Comparison of ENCODE assay signal across 8 cellular contexts in genomic region chr19:11422163-11423068, GRCh38. TPM values are rescaled to one million over a fixed set of nuclear protein-coding genes. Genes with fewer than 3 reads are reported as not detected.
DNase-seq lines count a peak whose midpoint lies in the region; ATAC-seq and TF ChIP-seq lines count a peak whose summit lies in the region.

No MANE protein-coding gene starts in this region.

- H3K9me3 Mint-ChIP-seq in T-helper 1 cell treated with Interleukin-12 subunit alpha and Interleukin-12 subunit beta and Interleukin-4 antibody, amounts not matched to agents 30 μg/mL and 1 μg/mL, for 36 hours = no peaks in the 10 kb centered on the region

- peaks cover 25% of the 10 kb centered on the region for H3K4me1 Mint-ChIP-seq in T-helper 1 cell treated with Interleukin-12 subunit alpha and Interleukin-12 subunit beta and Interleukin-4 antibody, amounts not matched to agents 30 μg/mL and 1 μg/mL, for 36 hours (ENCODE audit: low read depth)

- peak overlapping the region; percentile 76 for H3K4me3 Mint-ChIP-seq in T-helper 1 cell treated with Interleukin-12 subunit alpha and Interleukin-12 subunit beta and Interleukin-4 antibody, amounts not matched to agents 30 μg/mL and 1 μg/mL, for 36 hours

- H3K36me3 ChIP-seq in adrenal gland (replicated peaks in 1 of 2) (no peaks in the 10 kb centered on the region), iPS DF 6.9 (ENCODE audit: control insufficient read depth, insufficient read depth, low read length) (no peaks in the 10 kb centered on the region; the same call in 1 of the 2 replicates), spleen (no peaks in the 10 kb centered on the region)

- peaks cover 10 to 35% of the 10 kb centered on the region in 2 donors for H3K4me1 ChIP-seq in adrenal gland (replicated peaks in 1 of 2)
- peaks cover 5% of the 10 kb centered on the region for H3K4me1 ChIP-seq in iPS DF 6.9 (ENCODE audit: control insufficient read depth, insufficient read depth, low read length)
- H3K4me1 ChIP-seq in spleen = peaks cover 28 to 65% (median 57%) of the 10 kb centered on the region in 6 donors

- no peak for TF ChIP-seq POLR2A in adrenal gland (IDR thresholded peaks at IDR 0.05)
- TF ChIP-seq POLR2A in spleen (IDR thresholded peaks at IDR 0.05) = no peak

- 39 to 71% (median 52%) methylated on average over 15 to 56 of the region's 56 CpGs for WGBS in adrenal gland, 4 donors
- no CpG with 5 or more reads among the region's 56 CpGs for WGBS in iPS DF 6.9 (ENCODE audit: insufficient coverage, insufficient read length)
- WGBS in spleen, 5 donors = 4 to 10% (median 4%) methylated on average over 23 to 56 of the region's 56 CpGs

- no peaks in the 10 kb centered on the region for H3K9me3 ChIP-seq in adrenal gland (replicated peaks in 1 of 3)
- no peaks in the 10 kb centered on the region for H3K9me3 ChIP-seq in iPS DF 6.9 (ENCODE audit: control insufficient read depth, insufficient read depth, low read length)
- H3K9me3 ChIP-seq in spleen = no peaks in the 10 kb centered on the region

- intact Hi-C loops in adrenal gland (cut with DNase I) (no loop called here), spleen (cut with DNase I; ENCODE audit: low total_unique reads) (no loop called here)

- H3K27ac Mint-ChIP-seq in T-helper 1 cell treated with Interleukin-12 subunit alpha and Interleukin-12 subunit beta and Interleukin-4 antibody, amounts not matched to agents 30 μg/mL and 1 μg/mL, for 36 hours = no peak overlapping the region

- TF ChIP-seq CTCF in adrenal gland (IDR thresholded peaks at IDR 0.05) = no peak
- no peak for TF ChIP-seq CTCF in spleen (IDR thresholded peaks at IDR 0.05 in 8 of 11, conservative IDR thresholded peaks at IDR 0.05 in 3 of 11)

- H3K27me3 ChIP-seq in adrenal gland (no peaks in the 10 kb centered on the region), iPS DF 6.9 (ENCODE audit: control insufficient read depth, insufficient read depth, low read length) (no peaks in the 10 kb centered on the region), spleen (replicated peaks in 1 of 7) (peaks cover 0 to 70% (median 59%) of the 10 kb centered on the region in 7 donors)

- DNase-seq in Daoy (ENCODE audit: low read depth) (peak; percentile 77), adrenal gland (peak; percentile 68 to 92 (median 79)), iPS DF 6.9 (ENCODE audit: low read depth, low spot score) (peak; percentile 95), spleen (peak; percentile 96), GDM1 (lab: John Stamatoyannopoulos, UW) (no peak)

- H3K27ac ChIP-seq in adrenal gland (peak overlapping the region in 4 of 5 donors; percentile 58 to 87 (median 80)), iPS DF 6.9 (ENCODE audit: low read length) (no peak overlapping the region), spleen (peak overlapping the region in 5 of 8 donors; percentile 36 to 86 (median 84))

- ATAC-seq in HG02798 (IDR thresholded peaks at IDR 0.05; ENCODE audit: poor library complexity, unreplicated experiment) (peak; percentile 61), HG03520 (IDR thresholded peaks at IDR 0.05; ENCODE audit: unreplicated experiment) (no peak)

- H3K4me3 ChIP-seq in adrenal gland = peak overlapping the region in 1 of 4 donors; percentile 54
- peak overlapping the region; percentile 38; the same call in 1 of the 2 replicates for H3K4me3 ChIP-seq in iPS DF 6.9 (ENCODE audit: low read length)
- H3K4me3 ChIP-seq in spleen = peak overlapping the region; percentile 6 to 69 (median 33)

- peaks cover 63% of the 10 kb centered on the region for H3K27me3 Mint-ChIP-seq in T-helper 1 cell treated with Interleukin-12 subunit alpha and Interleukin-12 subunit beta and Interleukin-4 antibody, amounts not matched to agents 30 μg/mL and 1 μg/mL, for 36 hours (ENCODE audit: low read depth)

- no peaks in the 10 kb centered on the region for H3K36me3 Mint-ChIP-seq in T-helper 1 cell treated with Interleukin-12 subunit alpha and Interleukin-12 subunit beta and Interleukin-4 antibody, amounts not matched to agents 30 μg/mL and 1 μg/mL, for 36 hours (ENCODE audit: low read depth)

RNA-seq across cellular contexts. Expression of gene RGL3, which starts 3.3 kb away (rescaled TPM):
- not detected in 2 replicates for total RNA-seq in Daoy (2014; rRNA removed; shearing (Covaris generic))
- total RNA-seq in adrenal gland (10 to 100 TPM; 10.3 to 63.9 (median 36.1) TPM), spleen (10 to 100 TPM; 17.9 to 57.7 (median 37.8) TPM)
- polyA plus RNA-seq in adrenal gland (100 to 1,000 TPM in 1 of 3 donors, 10 to 100 TPM in 2; 24.2 to 207 (median 64.1) TPM), spleen (10 to 100 TPM in 2 of 3 donors, 1 to 10 TPM in 1; 5.1 to 16.4 (median 11.2) TPM)

RNA-seq across cellular contexts. Expression of gene ODAD3, which starts 12.5 kb away (rescaled TPM):
- not detected in 2 replicates for total RNA-seq in Daoy (2014; rRNA removed; shearing (Covaris generic))
- 1 to 10 TPM in 7 of 8 donors, under 1 TPM in 1; 0.69 to 4.7 (median 2.3) TPM for total RNA-seq in adrenal gland
- polyA plus RNA-seq in adrenal gland = 1 to 10 TPM; 3.1 to 7.9 (median 4.8) TPM
- total RNA-seq in spleen = 1 to 10 TPM in 3 of 7 donors, under 1 TPM in 4; 0.23 to 2.3 (median 0.85) TPM
- 1 to 10 TPM in 2 of 3 donors, under 1 TPM in 1; 0.59 to 2.1 (median 1.7) TPM for polyA plus RNA-seq in spleen

RNA-seq across cellular contexts. Expression of gene PRKCSH, which starts 13.0 kb away (rescaled TPM):
- total RNA-seq in Daoy (2014; rRNA removed; shearing (Covaris generic)) = 83.6 and 85.8 TPM in 2 replicates
- total RNA-seq in adrenal gland = 100 to 1,000 TPM; 132 to 359 (median 247) TPM
- 100 to 1,000 TPM; 142 to 228 (median 177) TPM for polyA plus RNA-seq in adrenal gland
- 100 to 1,000 TPM; 114 to 258 (median 230) TPM for total RNA-seq in spleen
- 100 to 1,000 TPM in 1 of 3 donors, 10 to 100 TPM in 2; 80.3 to 105 (median 86.0) TPM for polyA plus RNA-seq in spleen

RNA-seq across cellular contexts. Expression of gene EPOR, which starts 38.3 kb away (rescaled TPM):
- 1.7 and 2.8 TPM in 2 replicates for total RNA-seq in Daoy (2014; rRNA removed; shearing (Covaris generic))
- total RNA-seq in adrenal gland (10 to 100 TPM; 15.7 to 37.9 (median 23.5) TPM), spleen (10 to 100 TPM; 15.0 to 24.0 (median 19.9) TPM)
- polyA plus RNA-seq in adrenal gland (10 to 100 TPM in 2 of 3 donors, 1 to 10 TPM in 1; 6.8 to 74.0 (median 49.3) TPM), spleen (1 to 10 TPM; 4.5 to 8.2 (median 5.6) TPM)

RNA-seq across cellular contexts. Expression of gene SWSAP1, which starts 48.0 kb away (rescaled TPM):
- total RNA-seq in Daoy (2014; rRNA removed; shearing (Covaris generic)) = 0.57 and 1.4 TPM in 2 replicates
- total RNA-seq in adrenal gland = 1 to 10 TPM; 2.6 to 5.5 (median 3.8) TPM
- 1 to 10 TPM; 2.1 to 8.4 (median 6.0) TPM for polyA plus RNA-seq in adrenal gland
- 1 to 10 TPM; 2.7 to 6.0 (median 4.0) TPM for total RNA-seq in spleen
- 1 to 10 TPM; 7.0 to 9.3 (median 8.3) TPM for polyA plus RNA-seq in spleen

Comparison
In these comparisons a context has a peak if more than half of its experiments do, and no peak if none do; other contexts are left out.
1. RNA of gene RGL3, which starts 3.3 kb away (total RNA-seq): 10.3 to 63.9 TPM in adrenal gland and 17.9 to 57.7 TPM in spleen; not detected in Daoy; every median in the first group is over 10 times any median in the second.